ENCODE assay signal across 19 cellular contexts in the genomic region with DNA sequence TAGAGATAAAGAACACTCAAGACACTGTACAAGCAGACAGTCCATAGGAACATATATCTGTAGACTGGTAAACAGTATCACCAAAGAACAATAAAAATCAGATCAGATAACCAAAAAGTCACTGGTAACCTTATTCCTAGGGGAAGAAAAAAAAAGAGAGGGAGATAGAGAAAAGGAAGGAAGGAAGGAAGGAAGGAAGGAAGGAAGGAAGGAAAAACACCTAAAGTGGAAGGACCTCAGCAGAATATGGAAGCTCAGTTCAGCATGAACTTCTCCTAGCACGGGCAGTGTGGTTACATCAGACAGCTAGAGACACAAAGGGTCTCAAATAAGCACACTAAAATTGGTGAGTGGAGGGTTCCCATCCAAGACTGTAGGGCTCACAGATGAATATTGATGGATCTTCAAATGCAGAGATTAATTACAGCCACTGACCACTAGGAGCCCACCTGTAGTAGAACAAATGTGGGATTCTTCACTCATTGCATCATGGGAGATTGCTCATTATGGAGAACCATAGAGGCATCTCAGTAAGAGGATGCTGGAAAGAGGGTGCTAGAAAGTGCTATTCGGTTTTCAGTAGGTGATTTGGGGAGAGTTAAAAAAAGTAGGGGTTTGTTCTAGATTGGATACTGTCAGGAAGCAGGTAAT.
DNase-seq lines count a peak whose midpoint lies in the region; ATAC-seq and TF ChIP-seq lines count a peak whose summit lies in the region.
"Had no signal": no experiment of that assay in that cellular context is flagged by ENCODE, and none has a peak within 500 bp of the region (broad histone marks: within the 10 kb centered on the region; RNA-seq: fewer than 3 reads in every experiment).

No MANE protein-coding gene starts in this region.

- H3K4me3 ChIP-seq in DOHH2 (ENCODE audit: low read length) (no peak overlapping the region), RWPE2 (ENCODE audit: severe bottlenecking) (no peak overlapping the region)
- H3K4me3 ChIP-seq: suprapubic skin had no signal

- no peak overlapping the region for H4K8ac ChIP-seq in H9 (replicated peaks; ENCODE audit: insufficient read length, low read depth, low read length)

- H3K36me3 ChIP-seq in DOHH2 (ENCODE audit: control insufficient read depth, low read length) (no peaks in the 10 kb centered on the region), RWPE2 (ENCODE audit: low read depth) (no peaks in the 10 kb centered on the region)
- H3K36me3 ChIP-seq: suprapubic skin had no signal

- H3F3A ChIP-seq in DOHH2 (ENCODE audit: control insufficient read depth, insufficient read depth), result 0 out of 2 replicates have a peak, but pooled peaks cover 3% of the 10 kb centered on the region

- TF ChIP-seq CTCF in DOHH2 (IDR thresholded peaks at IDR 0.05; ENCODE audit: low read depth, low read length, poor library complexity, severe bottlenecking) (peak; percentile 56), H9 (conservative IDR thresholded peaks at IDR 0.05) (peak; percentile 46), RWPE2 (IDR thresholded peaks at IDR 0.05; ENCODE audit: poor library complexity, severe bottlenecking) (peak; percentile 10)

- no peak overlapping the region for H2BK12ac ChIP-seq in H9 (ENCODE audit: insufficient read length, low read depth, low read length)

- H3T11ph ChIP-seq in H9 (ENCODE audit: low read length), result no peak overlapping the region

- H3K27ac ChIP-seq in DOHH2 (ENCODE audit: low read depth, low read length) (no peak overlapping the region), H9 (ENCODE audit: insufficient read length, low read depth, low read length) (no peak overlapping the region), RWPE2 (ENCODE audit: poor library complexity, severe bottlenecking) (no peak overlapping the region)
- H3K27ac ChIP-seq: suprapubic skin had no signal

- no peak overlapping the region for H2BK20ac ChIP-seq in H9 (ENCODE audit: low read depth, low read length, poor library complexity, severe bottlenecking)

- H3K27me3 ChIP-seq in DOHH2 (ENCODE audit: control insufficient read depth, low read length) (no peaks in the 10 kb centered on the region), H9 (ENCODE audit: insufficient read depth, low read length) (no peaks in the 10 kb centered on the region), RWPE2 (ENCODE audit: insufficient read depth, poor library complexity, severe bottlenecking) (peaks cover 4% of the 10 kb centered on the region)
- H3K27me3 ChIP-seq: suprapubic skin had no signal

- H3K4ac ChIP-seq in H9 (ENCODE audit: low read depth, low read length), result no peak overlapping the region

- no peak overlapping the region for H3K4me3 Mint-ChIP-seq in H9
- H3K4me3 Mint-ChIP-seq: T-helper 2 cell treated with Interferon-gamma antibody and Interleukin-4, amounts not matched to agents 5 μg/mL and 100 μg/mL, for 36 hours had no signal

- H3K4me1 Mint-ChIP-seq in H9, result peaks cover 25 to 36% of the 10 kb centered on the region in 2 experiments

- H3K79me2 ChIP-seq in DOHH2 (ENCODE audit: control insufficient read depth, low read length) (no peaks in the 10 kb centered on the region), H9 (ENCODE audit: insufficient read depth, low read length) (no peaks in the 10 kb centered on the region)

- H3K9ac ChIP-seq in H9 (ENCODE audit: extremely low read depth, insufficient read length, low read length), result no peak overlapping the region

- H3K56ac ChIP-seq in H9 (ENCODE audit: insufficient read length, low read depth, low read length), result no peak overlapping the region

- H3K4me2 ChIP-seq in DOHH2 (ENCODE audit: low read length) (no peak overlapping the region), H9 (ENCODE audit: insufficient read depth, insufficient read length, low read length) (no peak overlapping the region)

- no peak overlapping the region for H3K18ac ChIP-seq in H9 (ENCODE audit: insufficient read length, low read depth, low read length)

- H4K91ac ChIP-seq in H9 (ENCODE audit: insufficient read length, low read depth, low read length), result no peak overlapping the region

- H2AK5ac ChIP-seq in H9 (ENCODE audit: insufficient read length, low read length), result no peak overlapping the region

- H2BK120ac ChIP-seq in H9 (ENCODE audit: low read depth, low read length, poor library complexity, severe bottlenecking), result no peak overlapping the region

- H2AFZ ChIP-seq in H9 (ENCODE audit: low read length), result no peak overlapping the region

- DNase-seq in H9 (no peak), RWPE2 (ENCODE audit: low spot score) (no peak), iPS-NIHi11 (ENCODE audit: low spot score) (peak; percentile 14), GOT3 (lab: John Stamatoyannopoulos, UW) (no peak), COLO668 (lab: John Stamatoyannopoulos, UW; ENCODE audit: unreplicated experiment) (no peak)
- DNase-seq: activated effector memory CD4-positive, alpha-beta T cell treated with Interleukin-2 at 50 U/mL for 16 hours; AML-193; amygdala; central memory CD4-positive, alpha-beta T cell; HCEC 1CT; Kasumi-1; NCI-H1417 treated with DMSO at 0.1 percent for 48 hours; SHP77 treated with DMSO at 0.1 percent for 48 hours; stimulated activated CD4-positive, alpha-beta T cell treated with anti-CD3 and anti-CD28 coated beads, Interleukin-2, amount 100 ng/mL, for 24 hours had no signal

- no peaks in the 10 kb centered on the region for H3K9me2 ChIP-seq in DOHH2 (replicated peaks; ENCODE audit: control insufficient read depth, low read length)

- H3K9me3 ChIP-seq in DOHH2 (ENCODE audit: control insufficient read depth, insufficient read depth, low read length) (no peaks in the 10 kb centered on the region), H9 (ENCODE audit: control insufficient read depth, low read depth, low read length) (no peaks in the 10 kb centered on the region), RWPE2 (ENCODE audit: severe bottlenecking) (peaks cover 3% of the 10 kb centered on the region)
- H3K9me3 ChIP-seq: suprapubic skin had no signal

- no peaks in the 10 kb centered on the region for H3K79me1 ChIP-seq in H9 (ENCODE audit: insufficient read depth, low read depth, low read length, poor library complexity, severe bottlenecking)

- no peak overlapping the region; a peak in 1 of 7 replicates for H3K27ac Mint-ChIP-seq in H9
- H3K27ac Mint-ChIP-seq: T-helper 2 cell treated with Interferon-gamma antibody and Interleukin-4, amounts not matched to agents 5 μg/mL and 100 μg/mL, for 36 hours had no signal

- H3K23ac ChIP-seq in H9 (ENCODE audit: insufficient read length, low read depth, low read length), result no peak overlapping the region

- no peaks in the 10 kb centered on the region for H3K27me3 Mint-ChIP-seq in H9 (ENCODE audit: low read depth)

- 100% methylated on average over 1 of the region's 2 CpGs for WGBS in H9 (ENCODE audit: extremely low coverage, insufficient read length, low lambda C conversion rate)

- no peaks in the 10 kb centered on the region for H3K23me2 ChIP-seq in H9 (ENCODE audit: insufficient read length, low read depth, low read length, poor library complexity, severe bottlenecking)

- H3K4me1 ChIP-seq in DOHH2 (ENCODE audit: control insufficient read depth, low read length), result peaks cover 25% of the 10 kb centered on the region
- H3K4me1 ChIP-seq in H9 (ENCODE audit: insufficient read depth, low read length), result no peaks in the 10 kb centered on the region
- H3K4me1 ChIP-seq in RWPE2 (ENCODE audit: insufficient read depth, poor library complexity, severe bottlenecking), result no peaks in the 10 kb centered on the region
- H3K4me1 ChIP-seq: suprapubic skin had no signal

- no peak overlapping the region for H4K5ac ChIP-seq in H9 (ENCODE audit: insufficient read length, low read depth, low read length)

- H2BK5ac ChIP-seq in H9 (ENCODE audit: insufficient read length, low read length), result no peak overlapping the region

- peaks cover 3 to 4% of the 10 kb centered on the region in 2 experiments; a peak in 3 of 5 replicates for H3K9me3 Mint-ChIP-seq in H9
- H3K9me3 Mint-ChIP-seq: T-helper 2 cell treated with Interferon-gamma antibody and Interleukin-4, amounts not matched to agents 5 μg/mL and 100 μg/mL, for 36 hours had no signal

- no peak overlapping the region for H2BK15ac ChIP-seq in H9 (ENCODE audit: low read depth, low read length)

- no peaks in the 10 kb centered on the region; a peak in 2 of 7 replicates for H3K36me3 Mint-ChIP-seq in H9 (ENCODE audit: insufficient read depth in 1 of 3, low read depth in 3 of 3)

- H4K20me1 ChIP-seq in DOHH2 (ENCODE audit: control insufficient read depth, insufficient read depth, low read depth, low read length) (no peaks in the 10 kb centered on the region), H9 (ENCODE audit: control insufficient read depth, insufficient read depth, insufficient read length) (no peaks in the 10 kb centered on the region)

- no peak overlapping the region for H3K14ac ChIP-seq in H9 (ENCODE audit: insufficient read depth, low read length)

- ATAC-seq in RWPE2 (ENCODE audit: low read depth) (no peak), GM18870 (IDR thresholded peaks at IDR 0.05; ENCODE audit: unreplicated experiment) (no peak)
- ATAC-seq: left lobe of liver had no signal
